1 cellular context compared by ENCODE assay signal in the genomic region with DNA sequence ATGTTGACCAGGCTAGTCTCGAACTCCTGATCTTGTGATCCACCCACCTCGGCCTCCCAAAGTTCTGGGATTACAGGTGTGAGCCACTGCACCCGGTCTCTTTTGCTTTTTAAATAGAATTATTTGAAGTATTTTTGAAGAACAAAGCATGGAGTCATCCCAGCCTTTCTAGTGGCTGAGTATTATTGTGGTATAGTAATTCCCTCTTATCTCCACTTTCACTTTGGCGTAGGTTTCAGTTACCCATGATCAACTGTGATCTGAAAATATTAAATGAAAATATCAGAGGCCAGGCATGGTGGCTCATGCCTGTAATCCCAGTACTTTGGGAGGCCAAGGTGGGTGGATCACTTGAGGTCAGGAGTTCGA.
A peak's percentile ranks its signal among the peaks of the same experiment; 100 is the strongest.
TF ChIP-seq lines count a peak whose summit lies in the region.

No MANE protein-coding gene starts in this region.

TF ChIP-seq in A549, 52 proteins besides CTCF, POLR2A, EP300 and RAD21:
- TF ChIP-seq ZC3H11A (IDR thresholded peaks at IDR 0.05) = peak; percentile 2; the same call in 1 of the 2 replicates
TF ChIP-seq in A549: peak in this region for 1; not testable (repeated sequence) for 51.
